Comparison of ENCODE assay signal across 27 cellular contexts in genomic region chr4:1226598-1226997, GRCh38.
"Had no signal": no experiment of that assay in that cellular context is flagged by ENCODE, and none has a peak within 500 bp of the region (broad histone marks: within the 10 kb centered on the region; RNA-seq: fewer than 3 reads in every experiment).

No MANE protein-coding gene starts in this region.

- H3K9me3 Mint-ChIP-seq: activated naive CD4-positive, alpha-beta T cell treated with anti-CD3 and anti-CD28 coated beads for 36 hours; activated naive CD8-positive, alpha-beta T cell treated with anti-CD3 and anti-CD28 coated beads for 36 hours; activated T-helper 1 cell treated with anti-CD3 and anti-CD28 coated beads, Interleukin-12 subunit alpha, Interleukin-12 subunit beta, Interleukin-2, Interleukin-4 antibody, amounts not matched to agents 30 ng/mL and 10 ng/mL and 1 ng/mL, durations not matched to agents 14 hours and 24 hours and 36 hours; brain; natural killer cell treated with Interleukin-12 subunit alpha and Interleukin-12 subunit beta and Interleukin-15 and Interleukin-18, amount 100 ng/mL, for 72 hours; T-helper 2 cell treated with Interferon-gamma antibody and Interleukin-4, amounts not matched to agents 5 μg/mL and 100 μg/mL, for 36 hours had no signal

- H3K27me3 Mint-ChIP-seq: activated naive CD8-positive, alpha-beta T cell treated with anti-CD3 and anti-CD28 coated beads for 36 hours; natural killer cell treated with Interleukin-12 subunit alpha and Interleukin-12 subunit beta and Interleukin-15 and Interleukin-18, amount 100 ng/mL, for 72 hours had no signal

- H3K4me3 ChIP-seq: ascending aorta, cardiac muscle cell, coronary artery, dorsolateral prefrontal cortex, gastroesophageal sphincter, lung, mucosa of descending colon, psoas muscle, testis, transverse colon had no signal

- DNase-seq: activated CD4-positive, alpha-beta T cell treated with anti-CD3 and anti-CD28 coated beads for 4 hours; activated CD4-positive, alpha-beta T cell treated with anti-CD3 and anti-CD28 coated beads, Interleukin-2, amount 50 U/mL, for 4 hours; activated effector memory CD4-positive, alpha-beta T cell treated with anti-CD3 and anti-CD28 coated beads, Interleukin-2, amount 50 U/mL, for 16 hours; activated naive CD4-positive, alpha-beta T cell treated with anti-CD3 and anti-CD28 coated beads for 36 hours; activated naive CD8-positive, alpha-beta T cell treated with anti-CD3 and anti-CD28 coated beads for 36 hours; activated T-cell treated with anti-CD3 and anti-CD28 coated beads for 4 hours; dorsolateral prefrontal cortex; effector memory CD4-positive, alpha-beta T cell; head of caudate nucleus; mucosa of descending colon; nucleus accumbens; stimulated activated CD4-positive, alpha-beta T cell treated with anti-CD3 and anti-CD28 coated beads, Interleukin-2, amount 100 ng/mL, for 48 hours; stimulated activated naive CD4-positive, alpha-beta T cell treated with Interleukin-2 at 50 U/mL for 16 hours; T-helper 1 cell; testis; transverse colon had no signal

- H3K9ac ChIP-seq: parathyroid adenoma had no signal

- H3K27ac Mint-ChIP-seq: activated naive CD4-positive, alpha-beta T cell treated with anti-CD3 and anti-CD28 coated beads for 36 hours; activated naive CD8-positive, alpha-beta T cell treated with anti-CD3 and anti-CD28 coated beads for 36 hours; activated T-helper 1 cell treated with anti-CD3 and anti-CD28 coated beads, Interleukin-12 subunit alpha, Interleukin-12 subunit beta, Interleukin-2, Interleukin-4 antibody, amounts not matched to agents 30 ng/mL and 10 ng/mL and 1 ng/mL, durations not matched to agents 14 hours and 24 hours and 36 hours; natural killer cell treated with Interleukin-12 subunit alpha and Interleukin-12 subunit beta and Interleukin-15 and Interleukin-18, amount 100 ng/mL, for 72 hours; T-helper 2 cell treated with Interferon-gamma antibody and Interleukin-4, amounts not matched to agents 5 μg/mL and 100 μg/mL, for 36 hours had no signal

- H3K4me1 ChIP-seq: ascending aorta, parathyroid adenoma, transverse colon had no signal

- H3K27ac ChIP-seq: ascending aorta, cardiac muscle cell, parathyroid adenoma, psoas muscle, testis, transverse colon had no signal

- H2AFZ ChIP-seq: parathyroid adenoma had no signal

- H3K4me3 Mint-ChIP-seq: activated naive CD4-positive, alpha-beta T cell treated with anti-CD3 and anti-CD28 coated beads for 36 hours; activated naive CD8-positive, alpha-beta T cell treated with anti-CD3 and anti-CD28 coated beads for 36 hours; activated T-helper 1 cell treated with anti-CD3 and anti-CD28 coated beads, Interleukin-12 subunit alpha, Interleukin-12 subunit beta, Interleukin-2, Interleukin-4 antibody, amounts not matched to agents 30 ng/mL and 10 ng/mL and 1 ng/mL, durations not matched to agents 14 hours and 24 hours and 36 hours; brain; natural killer cell treated with Interleukin-12 subunit alpha and Interleukin-12 subunit beta and Interleukin-15 and Interleukin-18, amount 100 ng/mL, for 72 hours; T-helper 2 cell treated with Interferon-gamma antibody and Interleukin-4, amounts not matched to agents 5 μg/mL and 100 μg/mL, for 36 hours had no signal

- H3K4me1 Mint-ChIP-seq: activated naive CD8-positive, alpha-beta T cell treated with anti-CD3 and anti-CD28 coated beads for 36 hours; brain had no signal

- H3K27me3 ChIP-seq: ascending aorta, cardiac muscle cell, dorsolateral prefrontal cortex, gastroesophageal sphincter, testis, transverse colon had no signal

- H3K9me3 ChIP-seq: ascending aorta, gastroesophageal sphincter, mucosa of descending colon, psoas muscle, testis, transverse colon had no signal

- H3K79me2 ChIP-seq: parathyroid adenoma had no signal

- ATAC-seq: mucosa of descending colon; natural killer cell treated with Interleukin-12 subunit alpha and Interleukin-12 subunit beta and Interleukin-15 and Interleukin-18, amount 100 ng/mL, for 72 hours had no signal
